In genomic region chr5:179731791-179732411, GRCh38 we compare ENCODE assay signal across 1 cellular context.
TF ChIP-seq lines count a peak whose summit lies in the region.

No MANE protein-coding gene starts in this region.

TF ChIP-seq in HepG2, 621 proteins besides CTCF, POLR2A, EP300 and RAD21 (continued from another document):
- TF ChIP-seq HIVEP1 (CRISPR knock-in tag; IDR thresholded peaks at IDR 0.05), result no peak
- no peak for TF ChIP-seq SOX5 (CRISPR knock-in tag; IDR thresholded peaks at IDR 0.05; ENCODE audit: borderline replicate concordance)
- TF ChIP-seq ZNF883 (CRISPR knock-in tag; IDR thresholded peaks at IDR 0.05; ENCODE audit: not compliant biosample characterization), result no peak
- peak; percentile 48; the same call in 1 of the 2 replicates for TF ChIP-seq POLR2AphosphoS5 (IDR thresholded peaks at IDR 0.05; ENCODE audit: low read depth, low read length)
- no peak for TF ChIP-seq ZNF790 (CRISPR knock-in tag; IDR thresholded peaks at IDR 0.05; ENCODE audit: borderline replicate concordance)
- no peak; the same call in 1 of the 2 replicates for TF ChIP-seq SALL1 (CRISPR knock-in tag; IDR thresholded peaks at IDR 0.05)
- no peak for TF ChIP-seq CENPBD1 (CRISPR knock-in tag; IDR thresholded peaks at IDR 0.05; ENCODE audit: borderline replicate concordance, low read depth)
- TF ChIP-seq TARDBP (CRISPR knock-in tag; IDR thresholded peaks at IDR 0.05), result peak; percentile 34; the same call in 1 of the 2 replicates
- no peak for TF ChIP-seq ZNF577 (CRISPR knock-in tag; IDR thresholded peaks at IDR 0.05; ENCODE audit: borderline replicate concordance, low read depth)
- TF ChIP-seq TIGD3 (CRISPR knock-in tag; IDR thresholded peaks at IDR 0.05; ENCODE audit: borderline replicate concordance), result no peak
- TF ChIP-seq FOXK1 (CRISPR knock-in tag; IDR thresholded peaks at IDR 0.05; ENCODE audit: borderline replicate concordance, low read depth), result no peak
- no peak for TF ChIP-seq JUN (CRISPR knock-in tag; IDR thresholded peaks at IDR 0.05)
- no peak for TF ChIP-seq TSC22D2 (CRISPR knock-in tag; IDR thresholded peaks at IDR 0.05; ENCODE audit: borderline replicate concordance)
- no peak for TF ChIP-seq STAT6 (CRISPR knock-in tag; IDR thresholded peaks at IDR 0.05; ENCODE audit: borderline replicate concordance)
- TF ChIP-seq ZBTB49 (CRISPR knock-in tag; IDR thresholded peaks at IDR 0.05; ENCODE audit: borderline replicate concordance), result no peak
- TF ChIP-seq JDP2 (CRISPR knock-in tag; IDR thresholded peaks at IDR 0.05; ENCODE audit: borderline replicate concordance), result no peak
- TF ChIP-seq MIXL1 (CRISPR knock-in tag; IDR thresholded peaks at IDR 0.05), result 0 out of 2 replicates have a peak, but pooled peaks have one; percentile 13
TF ChIP-seq in HepG2: peak in this region for 32.
